Comparison of ENCODE assay signal across 29 cellular contexts in the genomic region with DNA sequence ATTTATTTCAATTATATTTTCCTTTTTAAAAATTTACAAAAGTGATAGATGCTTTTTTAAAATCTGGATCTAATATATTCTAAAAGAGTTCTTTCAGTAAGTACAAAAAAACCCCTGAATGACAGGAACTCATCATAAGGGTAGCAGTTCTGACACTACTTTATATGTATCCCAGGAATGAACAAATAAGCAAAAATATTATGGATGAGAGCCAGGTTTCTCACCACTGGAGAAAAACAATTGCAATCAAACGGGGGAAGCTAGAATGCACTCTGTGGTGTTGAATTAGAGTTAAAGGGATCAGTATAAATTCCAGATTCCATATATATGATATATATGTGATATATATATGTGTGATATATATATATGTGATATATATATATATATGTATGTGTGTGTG. TPM values are rescaled to one million over a fixed set of nuclear protein-coding genes. Genes with fewer than 3 reads are reported as not detected.
"Had no signal": no experiment of that assay in that cellular context is flagged by ENCODE, and none has a peak within 500 bp of the region (broad histone marks: within the 10 kb centered on the region; RNA-seq: fewer than 3 reads in every experiment).

No MANE protein-coding gene starts in this region.

- H3K4me3 Mint-ChIP-seq: activated CD4-positive, alpha-beta memory T cell treated with anti-CD3 and anti-CD28 coated beads for 36 hours; activated CD4-positive, alpha-beta T cell treated with anti-CD3 and anti-CD28 coated beads for 36 hours; activated CD4-positive, alpha-beta T cell treated with anti-CD3 and anti-CD28 coated beads, Interleukin-2, amount 10 ng/mL, durations not matched to agents 24 days and 14 days; activated CD8-positive, alpha-beta memory T cell treated with anti-CD3 and anti-CD28 coated beads, Interleukin-2, amount 10 ng/mL, durations not matched to agents 7 days and 5 days; activated CD8-positive, alpha-beta T cell treated with anti-CD3 and anti-CD28 coated beads, Interleukin-2, amount 10 ng/mL, durations not matched to agents 7 days and 5 days; activated naive CD4-positive, alpha-beta T cell treated with anti-CD3 and anti-CD28 coated beads for 36 hours; activated naive CD4-positive, alpha-beta T cell treated with anti-CD3 and anti-CD28 coated beads, Interleukin-2, amount 50 U/mL, for 24 hours; activated naive CD8-positive, alpha-beta T cell treated with anti-CD3 and anti-CD28 coated beads for 36 hours; activated naive CD8-positive, alpha-beta T cell treated with anti-CD3 and anti-CD28 coated beads, Interleukin-2, amount 50 U/mL, for 24 hours; activated T-helper 1 cell treated with anti-CD3 and anti-CD28 coated beads, Interleukin-12 subunit alpha, Interleukin-12 subunit beta, Interleukin-2, Interleukin-4 antibody, amounts not matched to agents 30 ng/mL and 10 ng/mL and 1 ng/mL, durations not matched to agents 14 hours and 24 hours and 36 hours; central memory CD8-positive, alpha-beta T cell; dendritic cell treated with granulocyte-macrophage colony-stimulating factor and Interleukin-4, amounts not matched to agents 40 ng/mL and 50 ng/mL, for 4 days; endodermal cell had no signal

- H3K4me1 ChIP-seq: ascending aorta, breast epithelium had no signal

- H3K4me3 ChIP-seq: ascending aorta, breast epithelium, cardiac muscle cell, coronary artery had no signal

- H3K4me1 Mint-ChIP-seq: activated CD4-positive, alpha-beta T cell treated with anti-CD3 and anti-CD28 coated beads for 36 hours; activated CD4-positive, alpha-beta T cell treated with anti-CD3 and anti-CD28 coated beads, Interleukin-2, amount 10 ng/mL, durations not matched to agents 24 days and 14 days; activated CD8-positive, alpha-beta memory T cell treated with anti-CD3 and anti-CD28 coated beads, Interleukin-2, amount 10 ng/mL, durations not matched to agents 7 days and 5 days; activated naive CD4-positive, alpha-beta T cell treated with anti-CD3 and anti-CD28 coated beads, Interleukin-2, amount 50 U/mL, for 24 hours; activated naive CD8-positive, alpha-beta T cell treated with anti-CD3 and anti-CD28 coated beads for 36 hours; activated naive CD8-positive, alpha-beta T cell treated with anti-CD3 and anti-CD28 coated beads, Interleukin-2, amount 50 U/mL, for 24 hours; brain; central memory CD8-positive, alpha-beta T cell had no signal

- H3K27ac ChIP-seq: ascending aorta, breast epithelium, cardiac muscle cell, coronary artery had no signal

- H3K27ac Mint-ChIP-seq: activated CD4-positive, alpha-beta memory T cell treated with anti-CD3 and anti-CD28 coated beads for 36 hours; activated CD4-positive, alpha-beta T cell treated with anti-CD3 and anti-CD28 coated beads for 36 hours; activated CD4-positive, alpha-beta T cell treated with anti-CD3 and anti-CD28 coated beads, Interleukin-2, amount 10 ng/mL, durations not matched to agents 24 days and 14 days; activated CD8-positive, alpha-beta memory T cell treated with anti-CD3 and anti-CD28 coated beads, Interleukin-2, amount 10 ng/mL, durations not matched to agents 7 days and 5 days; activated CD8-positive, alpha-beta T cell treated with anti-CD3 and anti-CD28 coated beads, Interleukin-2, amount 10 ng/mL, durations not matched to agents 7 days and 5 days; activated naive CD4-positive, alpha-beta T cell treated with anti-CD3 and anti-CD28 coated beads for 36 hours; activated naive CD4-positive, alpha-beta T cell treated with anti-CD3 and anti-CD28 coated beads, Interleukin-2, amount 50 U/mL, for 24 hours; activated naive CD8-positive, alpha-beta T cell treated with anti-CD3 and anti-CD28 coated beads for 36 hours; activated naive CD8-positive, alpha-beta T cell treated with anti-CD3 and anti-CD28 coated beads, Interleukin-2, amount 50 U/mL, for 24 hours; activated T-helper 1 cell treated with anti-CD3 and anti-CD28 coated beads, Interleukin-12 subunit alpha, Interleukin-12 subunit beta, Interleukin-2, Interleukin-4 antibody, amounts not matched to agents 30 ng/mL and 10 ng/mL and 1 ng/mL, durations not matched to agents 14 hours and 24 hours and 36 hours; activated T-helper 2 cell treated with anti-CD3 and anti-CD28 coated beads, Interferon-gamma antibody, Interleukin-2, Interleukin-4, amounts not matched to agents 10 μg/mL and 5 μg/mL and 100 μg/mL, durations not matched to agents 14 hours and 24 hours and 36 hours; dendritic cell treated with granulocyte-macrophage colony-stimulating factor and Interleukin-4, amounts not matched to agents 40 ng/mL and 50 ng/mL, for 4 days; endodermal cell had no signal

- H3K9me3 Mint-ChIP-seq: activated CD4-positive, alpha-beta memory T cell treated with anti-CD3 and anti-CD28 coated beads for 36 hours; activated CD4-positive, alpha-beta T cell treated with anti-CD3 and anti-CD28 coated beads, Interleukin-2, amount 10 ng/mL, durations not matched to agents 24 days and 14 days; activated naive CD4-positive, alpha-beta T cell treated with anti-CD3 and anti-CD28 coated beads for 36 hours; activated naive CD4-positive, alpha-beta T cell treated with anti-CD3 and anti-CD28 coated beads, Interleukin-2, amount 50 U/mL, for 24 hours; activated naive CD8-positive, alpha-beta T cell treated with anti-CD3 and anti-CD28 coated beads for 36 hours; activated naive CD8-positive, alpha-beta T cell treated with anti-CD3 and anti-CD28 coated beads, Interleukin-2, amount 50 U/mL, for 24 hours; activated T-helper 1 cell treated with anti-CD3 and anti-CD28 coated beads, Interleukin-12 subunit alpha, Interleukin-12 subunit beta, Interleukin-2, Interleukin-4 antibody, amounts not matched to agents 30 ng/mL and 10 ng/mL and 1 ng/mL, durations not matched to agents 14 hours and 24 hours and 36 hours; activated T-helper 2 cell treated with anti-CD3 and anti-CD28 coated beads, Interferon-gamma antibody, Interleukin-2, Interleukin-4, amounts not matched to agents 10 μg/mL and 5 μg/mL and 100 μg/mL, durations not matched to agents 14 hours and 24 hours and 36 hours; central memory CD8-positive, alpha-beta T cell; dendritic cell treated with granulocyte-macrophage colony-stimulating factor and Interleukin-4, amounts not matched to agents 40 ng/mL and 50 ng/mL, for 4 days had no signal

- H3K27me3 Mint-ChIP-seq: activated CD4-positive, alpha-beta memory T cell treated with anti-CD3 and anti-CD28 coated beads for 36 hours had no signal

- H3K36me3 ChIP-seq: ascending aorta, breast epithelium, cardiac muscle cell had no signal

- H3K36me3 Mint-ChIP-seq: activated CD4-positive, alpha-beta memory T cell treated with anti-CD3 and anti-CD28 coated beads for 36 hours; activated CD8-positive, alpha-beta memory T cell treated with anti-CD3 and anti-CD28 coated beads, Interleukin-2, amount 10 ng/mL, durations not matched to agents 7 days and 5 days; activated naive CD4-positive, alpha-beta T cell treated with anti-CD3 and anti-CD28 coated beads, Interleukin-2, amount 50 U/mL, for 24 hours; activated naive CD8-positive, alpha-beta T cell treated with anti-CD3 and anti-CD28 coated beads for 36 hours; brain had no signal

- DNase-seq: activated CD4-positive, alpha-beta memory T cell treated with anti-CD3 and anti-CD28 coated beads for 36 hours; activated CD4-positive, alpha-beta T cell treated with anti-CD3 and anti-CD28 coated beads for 36 hours; activated CD4-positive, alpha-beta T cell treated with anti-CD3 and anti-CD28 coated beads, Interleukin-2, amount 10 ng/mL, durations not matched to agents 24 days and 14 days; activated CD4-positive, CD25-positive, alpha-beta regulatory T cell; activated CD4-positive, CD25-positive, alpha-beta regulatory T cell treated with anti-CD3 and anti-CD28 coated beads, Interleukin-2, amount 50 U/mL, for 72 hours; activated CD8-positive, alpha-beta memory T cell treated with anti-CD3 and anti-CD28 coated beads, Interleukin-2, amount 10 ng/mL, durations not matched to agents 7 days and 5 days; activated CD8-positive, alpha-beta memory T cell treated with anti-CD3 and anti-CD28 coated beads, Interleukin-2, amount 50 U/mL, for 4 hours; activated CD8-positive, alpha-beta T cell treated with anti-CD3 and anti-CD28 coated beads, Interleukin-2, amount 10 ng/mL, durations not matched to agents 7 days and 5 days; activated effector memory CD4-positive, alpha-beta T cell treated with anti-CD3 and anti-CD28 coated beads, Interleukin-2, amount 50 U/mL, for 16 hours; activated naive CD4-positive, alpha-beta T cell treated with anti-CD3 and anti-CD28 coated beads for 36 hours; activated naive CD8-positive, alpha-beta T cell treated with anti-CD3 and anti-CD28 coated beads for 36 hours; activated naive CD8-positive, alpha-beta T cell treated with anti-CD3 and anti-CD28 coated beads, Interleukin-2, amount 50 U/mL, for 24 hours; activated T-cell treated with anti-CD3 and anti-CD28 coated beads, Interleukin-2, amount 50 U/mL, for 1 hour; activated T-cell treated with anti-CD3 and anti-CD28 coated beads, Interleukin-2, amount 50 U/mL, for 48 hours; effector CD8-positive, alpha-beta T cell; endodermal cell; foreskin fibroblast; T-helper 2 cell had no signal

- H3K27me3 ChIP-seq: ascending aorta, breast epithelium, cardiac muscle cell had no signal

- ATAC-seq: activated CD4-positive, alpha-beta T cell treated with anti-CD3 and anti-CD28 coated beads for 36 hours; activated CD8-positive, alpha-beta memory T cell treated with anti-CD3 and anti-CD28 coated beads, Interleukin-2, amount 10 ng/mL, durations not matched to agents 7 days and 5 days; activated CD8-positive, alpha-beta T cell treated with anti-CD3 and anti-CD28 coated beads, Interleukin-2, amount 10 ng/mL, durations not matched to agents 7 days and 5 days; activated naive CD8-positive, alpha-beta T cell treated with anti-CD3 and anti-CD28 coated beads, Interleukin-2, amount 50 U/mL, for 24 hours; esophagus mucosa had no signal

- H3K9me3 ChIP-seq: ascending aorta, breast epithelium had no signal

RNA-seq across cellular contexts. Expression of a gene that starts 23.2 kb away (rescaled TPM):
- total RNA-seq: activated CD8-positive, alpha-beta T cell treated with anti-CD3 and anti-CD28 coated beads, Interleukin-2, amount 10 ng/mL, durations not matched to agents 7 days and 5 days had no signal
